9 cellular contexts compared by ENCODE assay signal in the genomic region with DNA sequence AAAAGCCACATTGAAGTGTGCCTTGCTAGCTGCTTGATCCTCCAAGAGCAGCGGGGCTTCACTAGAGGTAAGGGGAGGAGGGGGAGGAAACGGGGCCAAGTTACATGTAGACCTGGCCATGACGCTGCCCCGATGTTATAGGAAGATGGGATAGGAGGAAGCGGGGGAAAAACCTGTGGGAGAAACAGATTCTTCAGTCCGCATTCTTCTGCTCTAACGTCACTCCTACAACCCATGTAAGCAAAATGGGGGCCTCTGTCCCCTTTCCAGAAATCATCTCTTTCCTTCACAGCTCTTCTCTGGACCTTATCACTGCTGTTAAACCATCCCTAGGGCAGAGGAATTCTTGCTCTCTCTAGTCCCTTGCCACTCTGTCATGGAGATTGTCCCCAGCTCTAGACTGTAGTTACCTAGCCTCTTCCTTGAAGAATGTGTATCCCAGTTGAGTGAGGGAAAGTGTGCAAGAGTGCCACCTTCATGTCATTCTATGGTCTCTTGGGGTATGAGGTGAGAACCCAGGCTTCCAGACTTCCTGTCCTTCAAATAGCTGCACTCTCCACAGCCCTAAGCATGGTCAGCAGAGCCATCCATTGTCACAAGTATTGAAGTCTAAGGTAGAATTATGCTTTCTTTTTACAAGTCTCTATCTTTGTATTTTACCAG. TPM values are rescaled to one million over a fixed set of nuclear protein-coding genes. Genes with fewer than 3 reads are reported as not detected.
DNase-seq lines count a peak whose midpoint lies in the region; ATAC-seq and TF ChIP-seq lines count a peak whose summit lies in the region.
"Had no signal": no experiment of that assay in that cellular context is flagged by ENCODE, and none has a peak within 500 bp of the region (broad histone marks: within the 10 kb centered on the region; RNA-seq: fewer than 3 reads in every experiment).

No MANE protein-coding gene starts in this region.

- intact Hi-C loops in Calu3 (cut with micrococcal nuclease; ENCODE audit: unreplicated experiment) (no loop called here), dorsolateral prefrontal cortex (cut with DNase I) (no loop called here)
- intact Hi-C loops in activated CD4-positive, alpha-beta T cell treated with anti-CD3 and anti-CD28 coated beads for 36 hours (cut with DNase I, micrococcal nuclease) = loop anchor here in 1 of 2 experiments (10.0 kb wide), 1 partner anchor 266 kb away; a partner anchor contains a TSS

- no peaks in the 10 kb centered on the region for H3K36me3 Mint-ChIP-seq in Calu3 (ENCODE audit: insufficient read depth, unreplicated experiment)
- H3K36me3 Mint-ChIP-seq in neural crest cell (ENCODE audit: low read depth) = peaks cover 35% of the 10 kb centered on the region
- H3K36me3 Mint-ChIP-seq in activated CD4-positive, alpha-beta T cell treated with anti-CD3 and anti-CD28 coated beads for 36 hours (ENCODE audit: low read depth) = peaks cover 20% of the 10 kb centered on the region

- CTCF ChIA-PET in Calu3 (lab: Charles Lee) = interaction anchor here (1.7 to 2.7 kb wide), 3 partner anchors 11 to 88 kb away, joined by 4 to 11 read pairs (median 6); a partner anchor contains a TSS
- CTCF ChIA-PET in activated CD4-positive, alpha-beta T cell treated with anti-CD3 and anti-CD28 coated beads for 36 hours (lab: Charles Lee) = interaction anchor here (0.8 to 6.3 kb wide), 8 partner anchors 8 to 101 kb away, joined by 3 to 65 read pairs (median 4); no protein-coding TSS in a partner anchor

- no peak overlapping the region for H3K4me3 Mint-ChIP-seq in Calu3 (ENCODE audit: low read depth, unreplicated experiment)
- peak overlapping the region; percentile 7 for H3K4me3 Mint-ChIP-seq in neural crest cell
- H3K4me3 Mint-ChIP-seq in activated CD4-positive, alpha-beta T cell treated with anti-CD3 and anti-CD28 coated beads for 36 hours = no peak overlapping the region

- ATAC-seq in HG03196 (IDR thresholded peaks at IDR 0.05; ENCODE audit: unreplicated experiment) = no peak
- no peak for ATAC-seq in activated CD4-positive, alpha-beta T cell treated with anti-CD3 and anti-CD28 coated beads for 36 hours
- ATAC-seq in HG03469 (IDR thresholded peaks at IDR 0.05; ENCODE audit: unreplicated experiment) = no peak

- H3K4me1 Mint-ChIP-seq in Calu3 (ENCODE audit: low read depth, unreplicated experiment) (peaks cover 8% of the 10 kb centered on the region), neural crest cell (peaks cover 46% of the 10 kb centered on the region)
- peaks cover 44% of the 10 kb centered on the region for H3K4me1 Mint-ChIP-seq in activated CD4-positive, alpha-beta T cell treated with anti-CD3 and anti-CD28 coated beads for 36 hours

- BruUV-seq in Calu3 (replicated peaks; lab: Mats Ljungman, UMichigan) = no TSS peak

- H3K27ac ChIP-seq in dorsolateral prefrontal cortex = peak overlapping the region in 54 of 59 donors; percentile 8 to 97 (median 89)

- H3K27ac Mint-ChIP-seq in Calu3 (ENCODE audit: unreplicated experiment) = peak overlapping the region; percentile 13
- peak overlapping the region; percentile 72 for H3K27ac Mint-ChIP-seq in neural crest cell (ENCODE audit: unreplicated experiment)
- H3K27ac Mint-ChIP-seq in activated CD4-positive, alpha-beta T cell treated with anti-CD3 and anti-CD28 coated beads for 36 hours = no peak overlapping the region

- H3K4me3 ChIP-seq in dorsolateral prefrontal cortex = peak overlapping the region in 1 of 59 donors; percentile 2
- H3K4me3 ChIP-seq in BE2C (ENCODE audit: low read depth, low read length) = no peak overlapping the region

- H3K9me3 Mint-ChIP-seq in Calu3 (ENCODE audit: low read depth, unreplicated experiment) = no peaks in the 10 kb centered on the region
- H3K9me3 Mint-ChIP-seq in neural crest cell = no peaks in the 10 kb centered on the region
- H3K9me3 Mint-ChIP-seq in activated CD4-positive, alpha-beta T cell treated with anti-CD3 and anti-CD28 coated beads for 36 hours (ENCODE audit: low read depth) = no peaks in the 10 kb centered on the region

- no peak for TF ChIP-seq CTCF in Calu3 (IDR thresholded peaks at IDR 0.05; ENCODE audit: unreplicated experiment)
- no peak for TF ChIP-seq CTCF in dorsolateral prefrontal cortex (IDR thresholded peaks at IDR 0.05 in 54 of 56, conservative IDR thresholded peaks at IDR 0.05 in 2 of 56; ENCODE audit: low read depth in 1 of 56, partially characterized antibody in 56 of 56)
- TF ChIP-seq CTCF in neural crest cell (conservative IDR thresholded peaks at IDR 0.05) = no peak
- no peak for TF ChIP-seq CTCF in BE2C (IDR thresholded peaks at IDR 0.05; ENCODE audit: low read depth, low read length)

- peaks cover 33% of the 10 kb centered on the region for H3K36me3 ChIP-seq in BE2C

- POLR2A ChIA-PET in activated CD4-positive, alpha-beta T cell treated with anti-CD3 and anti-CD28 coated beads for 36 hours (lab: Charles Lee) = interaction anchor here (1.3 kb wide), 1 partner anchor 9 kb away, joined by 4 read pairs; no protein-coding TSS in a partner anchor

- H3K4me1 ChIP-seq in BE2C = peaks cover 20% of the 10 kb centered on the region

- no peaks in the 10 kb centered on the region for H3K9me3 ChIP-seq in BE2C

- no peak for DNase-seq in Calu3
- DNase-seq in M059J (ENCODE audit: low read depth) = peak; percentile 22
- no peak for DNase-seq in dorsolateral prefrontal cortex
- DNase-seq in neural crest cell (ENCODE audit: low read depth, low spot score) = no peak
- DNase-seq in BE2C = no peak
- DNase-seq in activated CD4-positive, alpha-beta T cell treated with anti-CD3 and anti-CD28 coated beads for 36 hours = no peak
- DNase-seq: stimulated activated naive CD4-positive, alpha-beta T cell had no signal

- H3K27me3 ChIP-seq in dorsolateral prefrontal cortex (no peaks in the 10 kb centered on the region), BE2C (no peaks in the 10 kb centered on the region)

- H3K27me3 Mint-ChIP-seq in Calu3 (ENCODE audit: unreplicated experiment) (peaks cover 26% of the 10 kb centered on the region), neural crest cell (ENCODE audit: low read depth) (no peaks in the 10 kb centered on the region)
- H3K27me3 Mint-ChIP-seq in activated CD4-positive, alpha-beta T cell treated with anti-CD3 and anti-CD28 coated beads for 36 hours = no peaks in the 10 kb centered on the region

RNA-seq across cellular contexts. Expression of a gene that starts 11.4 kb away (rescaled TPM):
- total RNA-seq in Calu3 (2022) (2.0 and 4.2 TPM in 2 replicates), dorsolateral prefrontal cortex (100 to 1,000 TPM in 1 of 120 experiments, 10 to 100 TPM in 119; 30.1 to 103 (median 57.3) TPM), neural crest cell (106 and 113 TPM in 2 replicates)
- total RNA-seq in M059J (2014; rRNA removed; shearing (Covaris generic)) = 34.9 and 46.8 TPM in 2 replicates
- 44.5 TPM for polyA plus RNA-seq in BE2C (2012; ENCODE audit: insufficient read depth, insufficient read length, low read depth)
- total RNA-seq in activated CD4-positive, alpha-beta T cell treated with anti-CD3 and anti-CD28 coated beads for 36 hours = 10 to 100 TPM; 13.2 TPM
